Comparison of ENCODE assay signal across 8 cellular contexts in the genomic region with DNA sequence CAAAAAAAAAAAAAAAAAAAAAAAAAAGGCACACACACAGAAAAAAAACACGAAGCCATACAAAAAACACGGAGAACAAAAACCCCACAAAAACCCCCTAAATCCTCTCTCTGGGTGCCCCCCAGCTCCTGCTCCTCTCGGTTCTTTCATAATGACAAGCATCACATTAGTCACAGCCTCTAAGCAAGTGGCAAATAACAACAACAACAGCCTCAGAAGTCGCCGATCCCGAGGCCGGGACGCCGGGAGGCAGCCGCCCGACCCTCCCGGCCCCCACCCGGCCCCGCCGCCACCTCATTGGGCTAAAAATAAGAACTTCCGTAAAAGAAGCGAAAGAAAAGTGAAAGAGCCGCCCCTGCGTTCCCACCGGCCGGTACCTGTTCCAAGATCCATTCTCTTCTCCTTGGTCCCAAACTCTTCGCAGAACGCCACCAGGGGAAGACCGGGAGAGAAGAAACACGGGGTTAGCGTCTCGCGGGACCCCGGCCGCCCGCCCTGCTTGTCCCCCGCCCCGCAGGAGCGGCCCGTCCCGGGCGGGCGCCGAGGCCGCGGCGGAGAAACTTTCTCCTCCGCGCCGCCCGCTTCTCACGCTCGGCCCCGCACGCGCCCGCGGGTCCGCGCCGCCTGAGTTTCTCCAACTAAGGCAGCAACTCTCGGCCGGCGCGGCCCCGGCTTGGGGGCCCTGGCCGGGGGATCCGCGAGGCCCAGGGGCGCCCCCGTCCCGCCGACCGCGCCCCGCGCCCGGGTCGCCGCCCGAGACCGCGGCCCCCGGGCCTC.
DNase-seq lines count a peak whose midpoint lies in the region; ATAC-seq and TF ChIP-seq lines count a peak whose summit lies in the region.

No MANE protein-coding gene starts in this region.

- ATAC-seq in heart right ventricle = no peak
- ATAC-seq in GM19463 (IDR thresholded peaks at IDR 0.05; ENCODE audit: unreplicated experiment) = no peak

- peak in 1 of 9 donors; percentile 5 for TF ChIP-seq CTCF in heart right ventricle (IDR thresholded peaks at IDR 0.05)
- no peak for TF ChIP-seq CTCF in VCaP (conservative IDR thresholded peaks at IDR 0.05)
- TF ChIP-seq CTCF in colonic mucosa (IDR thresholded peaks at IDR 0.05) = no peak
- TF ChIP-seq CTCF in mesothelial cell of epicardium (IDR thresholded peaks at IDR 0.05; ENCODE audit: unreplicated experiment) = no peak

- intact Hi-C loops in heart right ventricle (cut with DNase I) (loop anchor here in 8 of 10 donors (5.0 to 10.0 kb wide), 9 partner anchors 74 to 629 kb away; a partner anchor contains a TSS), cardiac septum (cut with DNase I) (loop anchor here (2.0 to 10.0 kb wide), 3 partner anchors 95 to 869 kb away; a partner anchor contains a TSS), colonic mucosa (cut with DNase I) (loop anchor here (5.0 to 10.0 kb wide), 2 partner anchors 174 to 189 kb away; no protein-coding TSS in a partner anchor)

- H3K9me3 ChIP-seq in heart right ventricle (no peaks in the 10 kb centered on the region), colonic mucosa (no peaks in the 10 kb centered on the region), subcutaneous abdominal adipose tissue (ENCODE audit: control insufficient read depth in 5 of 5, low read length in 5 of 5) (no peaks in the 10 kb centered on the region)

- WGBS in heart right ventricle, 2 donors = 0 to 1% methylated on average over 75 to 79 of the region's 79 CpGs

- peak overlapping the region; percentile 71 to 80 for H3K9ac ChIP-seq in colonic mucosa (ENCODE audit: low read depth in 2 of 2, low read length in 2 of 2)
- H3K9ac ChIP-seq in subcutaneous abdominal adipose tissue (ENCODE audit: low read length in 5 of 5) = peak overlapping the region in 3 of 5 donors; percentile 69 to 79 (median 75)

- peak overlapping the region; percentile 60 to 94 (median 88) for H3K27ac ChIP-seq in heart right ventricle
- peak overlapping the region; percentile 98 for H3K27ac ChIP-seq in VCaP
- H3K27ac ChIP-seq in colonic mucosa = peak overlapping the region; percentile 77
- peak overlapping the region; percentile 60 for H3K27ac ChIP-seq in subcutaneous abdominal adipose tissue (ENCODE audit: low read depth, low read length)

- H3K4me3 ChIP-seq in heart right ventricle = peak overlapping the region; percentile 54 to 91 (median 77)
- H3K4me3 ChIP-seq in colonic mucosa = peak overlapping the region; percentile 59
- peak overlapping the region; percentile 64 to 78 (median 72) for H3K4me3 ChIP-seq in subcutaneous abdominal adipose tissue (ENCODE audit: low read depth in 1 of 5, low read length in 5 of 5)

- peaks cover 3% of the 10 kb centered on the region for H3K27me3 Mint-ChIP-seq in IgD-negative memory B cell
- peaks cover 28% of the 10 kb centered on the region for H3K27me3 Mint-ChIP-seq in mesothelial cell of epicardium (ENCODE audit: low read depth)

- peaks cover 14 to 16% (median 15%) of the 10 kb centered on the region in 3 donors for H3K4me1 Mint-ChIP-seq in IgD-negative memory B cell
- H3K4me1 Mint-ChIP-seq in mesothelial cell of epicardium = peaks cover 31% of the 10 kb centered on the region

- DNase-seq in heart right ventricle = no peak
- no peak for DNase-seq in cardiac septum (ENCODE audit: low spot score)
- no peak for DNase-seq in colonic mucosa
- peak; percentile 52 to 61 for DNase-seq in mesothelial cell of epicardium (ENCODE audit: low spot score in 2 of 2, unreplicated experiment in 2 of 2)

- H3K36me3 ChIP-seq in heart right ventricle (no peaks in the 10 kb centered on the region), colonic mucosa (no peaks in the 10 kb centered on the region), subcutaneous abdominal adipose tissue (ENCODE audit: control insufficient read depth in 5 of 5, insufficient read depth in 5 of 5, low read length in 5 of 5) (no peaks in the 10 kb centered on the region)

- H3K4me1 ChIP-seq in heart right ventricle (peaks cover 28 to 69% (median 58%) of the 10 kb centered on the region in 9 donors), colonic mucosa (peaks cover 21% of the 10 kb centered on the region), subcutaneous abdominal adipose tissue (ENCODE audit: control insufficient read depth in 5 of 5, insufficient read depth in 5 of 5, low read length in 5 of 5) (peaks cover 0 to 37% (median 7%) of the 10 kb centered on the region in 5 donors)

- peak overlapping the region; percentile 96 to 99 (median 97) for H3K27ac Mint-ChIP-seq in IgD-negative memory B cell
- no peak overlapping the region for H3K27ac Mint-ChIP-seq in mesothelial cell of epicardium

- no peaks in the 10 kb centered on the region for H3K9me3 Mint-ChIP-seq in IgD-negative memory B cell
- H3K9me3 Mint-ChIP-seq in mesothelial cell of epicardium = no peaks in the 10 kb centered on the region

- H3K27me3 ChIP-seq in heart right ventricle (peaks cover 0 to 3% (median 0%) of the 10 kb centered on the region in 7 donors), colonic mucosa (no peaks in the 10 kb centered on the region), subcutaneous abdominal adipose tissue (ENCODE audit: control insufficient read depth in 5 of 5, insufficient read depth in 4 of 5, low read length in 5 of 5) (peaks cover 0 to 5% (median 4%) of the 10 kb centered on the region in 5 donors)

- peaks cover 2% of the 10 kb centered on the region for H3K36me3 Mint-ChIP-seq in IgD-negative memory B cell
- H3K36me3 Mint-ChIP-seq in mesothelial cell of epicardium = no peaks in the 10 kb centered on the region

- H3K4me3 Mint-ChIP-seq in IgD-negative memory B cell (peak overlapping the region; percentile 93 to 98 (median 97)), mesothelial cell of epicardium (peak overlapping the region; percentile 71)

Comparison
In these comparisons a context has a peak if more than half of its experiments do, and no peak if none do; other contexts are left out.
1. DNase-seq: peak in mesothelial cell of epicardium (2 of 2); none in heart right ventricle (0 of 2), cardiac septum (single experiment) and colonic mucosa (single experiment).
2. Peak in every context shown above with its lines, with median percentiles within 50 percentile points of each other: H3K27ac ChIP-seq and H3K4me3 ChIP-seq.